In the genomic region with DNA sequence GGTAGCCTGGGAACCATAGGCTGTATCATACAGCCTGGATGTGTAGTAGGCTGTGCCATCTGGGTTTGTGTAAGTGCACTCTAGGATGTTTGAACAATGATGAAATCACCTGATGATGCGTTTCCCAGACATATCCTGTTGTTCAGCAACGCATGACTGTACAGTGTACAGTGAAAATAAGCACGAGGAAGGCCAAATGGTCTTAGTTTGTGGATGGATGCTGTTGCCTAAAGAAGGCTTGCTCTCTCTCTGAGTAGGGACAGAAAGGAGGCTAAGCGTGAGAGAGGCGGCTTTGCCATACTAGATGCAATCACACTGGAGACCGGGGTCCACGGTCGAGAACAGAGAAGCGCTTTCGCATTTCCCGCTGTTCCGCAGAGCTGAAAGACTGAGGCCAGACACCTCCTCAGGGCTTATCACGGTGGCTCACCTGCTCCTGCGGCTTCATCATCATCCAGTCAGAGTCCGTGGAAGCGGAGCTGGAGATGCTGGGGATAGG, we compare ENCODE assay signal across 12 cellular contexts. TPM values are rescaled to one million over a fixed set of nuclear protein-coding genes. Genes with fewer than 3 reads are reported as not detected.
DNase-seq lines count a peak whose midpoint lies in the region; ATAC-seq, FAIRE-seq and TF ChIP-seq lines count a peak whose summit lies in the region.
"Had no signal": no experiment of that assay in that cellular context is flagged by ENCODE, and none has a peak within 500 bp of the region (broad histone marks: within the 10 kb centered on the region; RNA-seq: fewer than 3 reads in every experiment).

No MANE protein-coding gene starts in this region.

- TF ChIP-seq CTCF in WTC11 (IDR thresholded peaks at IDR 0.05): no peak

- FAIRE-seq in HTR-8/SVneo (lab: Jason Lieb, UNC): peak; percentile 76
- FAIRE-seq: urothelium cell line had no signal

- H3K4me3 Mint-ChIP-seq in WTC11: no peak overlapping the region
- no peak overlapping the region for H3K4me3 Mint-ChIP-seq in activated T-cell treated with anti-CD3 and anti-CD28 coated beads, Interleukin-2, amount 50 U/mL, for 24 hours

- intact Hi-C loops in left colon (cut with DNase I, micrococcal nuclease): no loop called here

- H3K36me3 Mint-ChIP-seq in WTC11: peaks cover 3% of the 10 kb centered on the region; the same call in 1 of the 2 replicates
- no peaks in the 10 kb centered on the region for H3K36me3 Mint-ChIP-seq in activated T-cell treated with anti-CD3 and anti-CD28 coated beads, Interleukin-2, amount 50 U/mL, for 24 hours (ENCODE audit: low read depth)

- H3K4me3 ChIP-seq in BLaER1 treated with 17β-estradiol and CSF1 and Interleukin-3, amounts not matched to agents 10 nM and 100 nM: peak overlapping the region in 1 of 10 experiments; percentile 21; a peak in 3 of 20 replicates
- no peak overlapping the region for H3K4me3 ChIP-seq in HAP-1
- H3K4me3 ChIP-seq: adrenal gland had no signal

- DNase-seq in HTR-8/SVneo (ENCODE audit: insufficient read length, low spot score): peak; percentile 42
- no peak for DNase-seq in WTC11 (ENCODE audit: low spot score)
- DNase-seq in left colon: no peak
- DNase-seq in HAP-1 (ENCODE audit: low spot score in 2 of 2): no peak
- DNase-seq in activated T-cell treated with anti-CD3 and anti-CD28 coated beads, Interleukin-2, amount 50 U/mL, for 24 hours: no peak
- DNase-seq: adrenal gland, GOT3, WERI-Rb-1 had no signal

- H3K9me3 Mint-ChIP-seq in WTC11: peaks cover 10% of the 10 kb centered on the region
- H3K9me3 Mint-ChIP-seq in activated T-cell treated with anti-CD3 and anti-CD28 coated beads, Interleukin-2, amount 50 U/mL, for 24 hours: no peaks in the 10 kb centered on the region

- no peak for ATAC-seq in WTC11
- peak; percentile 47 for ATAC-seq in left colon
- no peak for ATAC-seq in HG02642 (IDR thresholded peaks at IDR 0.05; ENCODE audit: poor library complexity, unreplicated experiment)
- no peak for ATAC-seq in GM18519 (IDR thresholded peaks at IDR 0.05; ENCODE audit: low FRiP score, unreplicated experiment)

- POLR2A ChIA-PET in WTC11 (lab: Charles Lee): no interaction called here

- no peaks in the 10 kb centered on the region; the same call in 1 of the 2 replicates for H3K27me3 Mint-ChIP-seq in WTC11 (ENCODE audit: low read depth)
- H3K27me3 Mint-ChIP-seq in activated T-cell treated with anti-CD3 and anti-CD28 coated beads, Interleukin-2, amount 50 U/mL, for 24 hours: peaks cover 9% of the 10 kb centered on the region

- in situ Hi-C loops in HAP-1 (cut with MboI; ENCODE audit: low sequenced_read_pairs): no loop called here

- H3K27ac ChIP-seq in BLaER1 treated with 17β-estradiol and CSF1 and Interleukin-3, amounts not matched to agents 10 nM and 100 nM: peak overlapping the region; percentile 64 to 90 (median 80)
- H3K27ac ChIP-seq: adrenal gland, WERI-Rb-1 had no signal

- no peaks in the 10 kb centered on the region for H4K20me1 ChIP-seq in BLaER1 treated with 17β-estradiol and CSF1 and Interleukin-3, amounts not matched to agents 10 nM and 100 nM

- CTCF ChIA-PET in WTC11 (lab: Charles Lee): no interaction called here

- peaks cover 19 to 71% (median 30%) of the 10 kb centered on the region in 10 experiments for H3K4me1 ChIP-seq in BLaER1 treated with 17β-estradiol and CSF1 and Interleukin-3, amounts not matched to agents 10 nM and 100 nM
- no peaks in the 10 kb centered on the region for H3K4me1 ChIP-seq in HAP-1
- H3K4me1 ChIP-seq: adrenal gland had no signal

- H3K9me3 ChIP-seq in BLaER1 treated with 17β-estradiol and CSF1 and Interleukin-3, amounts not matched to agents 10 nM and 100 nM (replicated peaks in 1 of 11): peaks cover 0 to 39% (median 22%) of the 10 kb centered on the region in 11 experiments; a peak in 18 of 22 replicates
- no peaks in the 10 kb centered on the region for H3K9me3 ChIP-seq in HAP-1
- H3K9me3 ChIP-seq: adrenal gland had no signal

- peak overlapping the region in 10 of 11 experiments; percentile 29 to 71 (median 62); a peak in 15 of 22 replicates for H3K9ac ChIP-seq in BLaER1 treated with 17β-estradiol and CSF1 and Interleukin-3, amounts not matched to agents 10 nM and 100 nM

- H3K36me3 ChIP-seq in BLaER1 treated with 17β-estradiol and CSF1 and Interleukin-3, amounts not matched to agents 10 nM and 100 nM: no peaks in the 10 kb centered on the region
- no peaks in the 10 kb centered on the region for H3K36me3 ChIP-seq in HAP-1 (replicated peaks)
- H3K36me3 ChIP-seq: adrenal gland, WERI-Rb-1 had no signal

- no peaks in the 10 kb centered on the region for H3K27me3 ChIP-seq in BLaER1 treated with 17β-estradiol and CSF1 and Interleukin-3, amounts not matched to agents 10 nM and 100 nM
- no peaks in the 10 kb centered on the region for H3K27me3 ChIP-seq in HAP-1 (ENCODE audit: low read depth)
- H3K27me3 ChIP-seq: adrenal gland had no signal

- H3K4me1 Mint-ChIP-seq in WTC11: 0 out of 2 replicates have a peak, but pooled peaks cover 4% of the 10 kb centered on the region
- no peaks in the 10 kb centered on the region for H3K4me1 Mint-ChIP-seq in activated T-cell treated with anti-CD3 and anti-CD28 coated beads, Interleukin-2, amount 50 U/mL, for 24 hours (ENCODE audit: low read depth)

- peak overlapping the region; percentile 37 to 94 (median 81); a peak in 21 of 22 replicates for H3K4me2 ChIP-seq in BLaER1 treated with 17β-estradiol and CSF1 and Interleukin-3, amounts not matched to agents 10 nM and 100 nM

- H3K27ac Mint-ChIP-seq in WTC11: no peak overlapping the region
- no peak overlapping the region for H3K27ac Mint-ChIP-seq in activated T-cell treated with anti-CD3 and anti-CD28 coated beads, Interleukin-2, amount 50 U/mL, for 24 hours

TF ChIP-seq in WTC11, 78 proteins besides CTCF, POLR2A, EP300 and RAD21:
- TF ChIP-seq, protein P1, sequence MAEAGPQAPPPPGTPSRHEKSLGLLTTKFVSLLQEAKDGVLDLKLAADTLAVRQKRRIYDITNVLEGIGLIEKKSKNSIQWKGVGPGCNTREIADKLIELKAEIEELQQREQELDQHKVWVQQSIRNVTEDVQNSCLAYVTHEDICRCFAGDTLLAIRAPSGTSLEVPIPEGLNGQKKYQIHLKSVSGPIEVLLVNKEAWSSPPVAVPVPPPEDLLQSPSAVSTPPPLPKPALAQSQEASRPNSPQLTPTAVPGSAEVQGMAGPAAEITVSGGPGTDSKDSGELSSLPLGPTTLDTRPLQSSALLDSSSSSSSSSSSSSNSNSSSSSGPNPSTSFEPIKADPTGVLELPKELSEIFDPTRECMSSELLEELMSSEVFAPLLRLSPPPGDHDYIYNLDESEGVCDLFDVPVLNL (CRISPR knock-in tag; IDR thresholded peaks at IDR 0.05; ENCODE audit: borderline replicate concordance, low read depth): no peak
- peak; percentile 92 for TF ChIP-seq GABPB1 (CRISPR knock-in tag; IDR thresholded peaks at IDR 0.05)
- no peak for TF ChIP-seq SMAD3 (CRISPR knock-in tag; IDR thresholded peaks at IDR 0.05; ENCODE audit: borderline replicate concordance)
TF ChIP-seq in WTC11: peak in this region for 1.

RNA-seq across cellular contexts. Expression of gene APLP2, which starts 27.6 kb away (rescaled TPM):
- total RNA-seq in WTC11 (2021): 340 to 353 TPM (median 345 TPM) in 3 replicates
- total RNA-seq in left colon: 100 to 1,000 TPM; 349 to 496 TPM

RNA-seq across cellular contexts. Expression of gene PRDM10, which starts 39.5 kb away (rescaled TPM):
- 15.8 to 18.9 TPM (median 17.9 TPM) in 3 replicates for total RNA-seq in WTC11 (2021)
- total RNA-seq in left colon: 10 to 100 TPM; 11.8 to 12.1 TPM
